In the genomic region with DNA sequence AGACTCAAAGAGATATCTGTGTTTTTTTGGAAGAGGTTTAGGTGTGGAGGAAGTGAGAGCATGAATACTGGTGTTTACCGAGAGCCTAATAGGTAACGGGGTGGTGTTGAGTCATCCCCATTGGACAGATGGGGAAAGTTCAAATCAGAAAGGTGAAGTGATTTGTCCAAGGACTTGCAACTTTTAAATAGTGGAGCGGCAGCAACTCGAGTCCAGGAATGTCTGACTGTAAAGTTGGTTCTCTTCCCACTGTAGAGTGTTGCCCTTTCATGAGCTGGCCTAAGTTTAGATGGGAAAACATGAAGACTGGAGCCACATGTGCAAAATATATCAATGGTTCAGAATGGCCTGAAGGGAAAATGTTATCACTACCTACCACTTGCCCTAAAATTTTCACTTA, we compare ENCODE assay signal across 36 cellular contexts.
A peak's percentile ranks its signal among the peaks of the same experiment; 100 is the strongest.
DNase-seq lines count a peak whose midpoint lies in the region; ATAC-seq, FAIRE-seq and TF ChIP-seq lines count a peak whose summit lies in the region.
"Had no signal": no experiment of that assay in that cellular context is flagged by ENCODE, and none has a peak within 500 bp of the region (broad histone marks: within the 10 kb centered on the region; RNA-seq: fewer than 3 reads in every experiment).

No MANE protein-coding gene starts in this region.

- no peaks in the 10 kb centered on the region for H3K79me2 ChIP-seq in SK-N-SH (ENCODE audit: insufficient read depth)

- no peak overlapping the region for H3K4me3 Mint-ChIP-seq in osteocyte (ENCODE audit: unreplicated experiment)
- H3K4me3 Mint-ChIP-seq: activated CD4-positive, alpha-beta memory T cell treated with anti-CD3 and anti-CD28 coated beads for 36 hours; activated naive CD4-positive, alpha-beta T cell treated with anti-CD3 and anti-CD28 coated beads, Interleukin-2, amount 10 ng/mL, durations not matched to agents 7 days and 5 days; activated T-helper 1 cell treated with anti-CD3 and anti-CD28 coated beads, Interleukin-12 subunit alpha, Interleukin-12 subunit beta, Interleukin-2, Interleukin-4 antibody, amounts not matched to agents 30 ng/mL and 10 ng/mL and 1 ng/mL, durations not matched to agents 14 hours and 24 hours and 36 hours; CD4-positive, alpha-beta T cell; naive B cell had no signal

- peaks cover 66% of the 10 kb centered on the region for H3F3A ChIP-seq in SK-N-SH (replicated peaks; ENCODE audit: insufficient read depth)

- no peak for TF ChIP-seq CTCF in SK-N-SH (IDR thresholded peaks at IDR 0.05)
- TF ChIP-seq CTCF in fibroblast of the aortic adventitia (IDR thresholded peaks at IDR 0.05; ENCODE audit: insufficient read depth, low read length) = no peak
- TF ChIP-seq CTCF in osteocyte (IDR thresholded peaks at IDR 0.05) = no peak

- no peaks in the 10 kb centered on the region for H3K27me3 Mint-ChIP-seq in osteocyte (ENCODE audit: unreplicated experiment)
- H3K27me3 Mint-ChIP-seq: activated CD4-positive, alpha-beta memory T cell treated with anti-CD3 and anti-CD28 coated beads for 36 hours; activated naive CD4-positive, alpha-beta T cell treated with anti-CD3 and anti-CD28 coated beads, Interleukin-2, amount 10 ng/mL, durations not matched to agents 7 days and 5 days; CD4-positive, alpha-beta T cell; naive B cell had no signal

- no peaks in the 10 kb centered on the region for H3K9me2 ChIP-seq in SK-N-SH

- peak; percentile 56 for DNase-seq in A172 (ENCODE audit: low spot score)
- DNase-seq in SK-N-SH = no peak
- DNase-seq in fibroblast of the aortic adventitia (ENCODE audit: low read depth) = peak; percentile 92
- DNase-seq in osteocyte (ENCODE audit: extremely low spot score, unreplicated experiment) = no peak
- DNase-seq in GM19239 (ENCODE audit: insufficient read length, low spot score) = no peak
- no peak for DNase-seq in activated CD8-positive, alpha-beta memory T cell treated with anti-CD3 and anti-CD28 coated beads, Interleukin-2, amount 50 U/mL, for 48 hours
- DNase-seq in activated gamma-delta T cell (lab: John Stamatoyannopoulos, UW) = no peak
- DNase-seq: activated CD4-positive, alpha-beta memory T cell treated with anti-CD3 and anti-CD28 coated beads for 36 hours; activated CD8-positive, alpha-beta memory T cell treated with anti-CD3 and anti-CD28 coated beads, Interleukin-2, amount 50 U/mL, for 4 hours; activated naive CD4-positive, alpha-beta T cell treated with anti-CD3 and anti-CD28 coated beads, Interleukin-2, amount 10 ng/mL, durations not matched to agents 7 days and 5 days; amniotic stem cell; CD4-positive, alpha-beta T cell; colonic mucosa; effector CD8-positive, alpha-beta T cell; left lung; naive B cell; NCI-H1092 treated with DMSO at 0.1 percent for 48 hours; NCI-H187 treated with DMSO at 0.1 percent for 48 hours; NCI-H2171 treated with DMSO at 0.1 percent for 48 hours; NCI-H524; OCI-M1; stimulated activated naive CD4-positive, alpha-beta T cell; T-helper 2 cell; testis had no signal

- no peaks in the 10 kb centered on the region for H3K27me3 ChIP-seq in SK-N-SH (ENCODE audit: insufficient read depth)
- H3K27me3 ChIP-seq: colonic mucosa, left lung, testis had no signal

- no peak for ATAC-seq in HG03045 (IDR thresholded peaks at IDR 0.05; ENCODE audit: unreplicated experiment)
- ATAC-seq: A549; activated CD4-positive, CD25-positive, alpha-beta regulatory T cell treated with anti-CD3 and anti-CD28 coated beads, Interleukin-2, amount 50 U/mL, for 24 hours had no signal

- CTCF ChIA-PET in SK-N-SH (lab: Yijun Ruan, JAX) = no interaction called here

- POLR2A ChIA-PET in SK-N-SH (lab: Yijun Ruan, JAX) = no interaction called here

- no peak overlapping the region for H2AFZ ChIP-seq in SK-N-SH (ENCODE audit: low read depth)

- H3K4me1 ChIP-seq in SK-N-SH (ENCODE audit: control insufficient read depth in 1 of 2, insufficient read depth in 2 of 2, low read depth in 1 of 2, low read length in 1 of 2) = peaks cover 9 to 50% of the 10 kb centered on the region in 2 experiments; a peak in 3 of 4 replicates
- H3K4me1 ChIP-seq: colonic mucosa, left lung, testis had no signal

- WGBS in SK-N-SH (ENCODE audit: low lambda C conversion rate) = 63% methylated on average over 4 of the region's 4 CpGs

- TF ChIP-seq RAD21 in SK-N-SH (IDR thresholded peaks at IDR 0.05; ENCODE audit: low read length) = no peak

- FAIRE-seq in GM19239 (lab: Jason Lieb, UNC) = no peak
- FAIRE-seq: A549, bronchial epithelial cell, D721Med, HTR-8/SVneo, islet of Langerhans, urothelium cell line had no signal

- no peak overlapping the region for H3K4me3 ChIP-seq in SK-N-SH (ENCODE audit: low read depth in 2 of 2, low read length in 1 of 2)
- no peak overlapping the region for H3K4me3 ChIP-seq in fibroblast of the aortic adventitia (ENCODE audit: low read depth, low read length)
- H3K4me3 ChIP-seq: A549, colonic mucosa, left lung, SK-N-MC, skin epidermis, testis had no signal

- no peaks in the 10 kb centered on the region for H3K9me3 ChIP-seq in SK-N-SH
- H3K9me3 ChIP-seq: A549, colonic mucosa, left lung, testis had no signal

- H3K27ac Mint-ChIP-seq in osteocyte (ENCODE audit: unreplicated experiment) = peak overlapping the region; percentile 92
- H3K27ac Mint-ChIP-seq: activated CD4-positive, alpha-beta memory T cell treated with anti-CD3 and anti-CD28 coated beads for 36 hours; activated naive CD4-positive, alpha-beta T cell treated with anti-CD3 and anti-CD28 coated beads, Interleukin-2, amount 10 ng/mL, durations not matched to agents 7 days and 5 days; activated T-helper 1 cell treated with anti-CD3 and anti-CD28 coated beads, Interleukin-12 subunit alpha, Interleukin-12 subunit beta, Interleukin-2, Interleukin-4 antibody, amounts not matched to agents 30 ng/mL and 10 ng/mL and 1 ng/mL, durations not matched to agents 14 hours and 24 hours and 36 hours; CD4-positive, alpha-beta T cell had no signal

- H3K27ac ChIP-seq in SK-N-SH (ENCODE audit: low read depth in 2 of 2, low read length in 1 of 2) = peak overlapping the region; percentile 77 to 97; a peak in 3 of 4 replicates
- H3K27ac ChIP-seq: A549, colonic mucosa, epithelial cell of prostate, left lung, SK-N-MC, skin epidermis, testis had no signal

- H4K20me1 ChIP-seq in SK-N-SH (ENCODE audit: insufficient read depth) = no peaks in the 10 kb centered on the region

- H3K36me3 ChIP-seq in SK-N-SH (replicated peaks in 1 of 2; ENCODE audit: control insufficient read depth in 1 of 2, insufficient read depth in 2 of 2, low read length in 1 of 2) = no peaks in the 10 kb centered on the region
- H3K36me3 ChIP-seq: colonic mucosa, left lung had no signal

- TF ChIP-seq EP300 in SK-N-SH (IDR thresholded peaks at IDR 0.05; ENCODE audit: borderline replicate concordance in 1 of 2, low read depth in 1 of 2, low read length in 1 of 2) = no peak

- peak overlapping the region; percentile 50; the same call in 1 of the 2 replicates for H3K9ac ChIP-seq in SK-N-SH

- peaks cover 2% of the 10 kb centered on the region for H3K36me3 Mint-ChIP-seq in osteocyte (ENCODE audit: unreplicated experiment)
- H3K36me3 Mint-ChIP-seq: activated CD4-positive, alpha-beta memory T cell treated with anti-CD3 and anti-CD28 coated beads for 36 hours; activated naive CD4-positive, alpha-beta T cell treated with anti-CD3 and anti-CD28 coated beads, Interleukin-2, amount 10 ng/mL, durations not matched to agents 7 days and 5 days had no signal

- peaks cover 2% of the 10 kb centered on the region for H3K9me3 Mint-ChIP-seq in osteocyte (ENCODE audit: unreplicated experiment)
- H3K9me3 Mint-ChIP-seq: activated CD4-positive, alpha-beta memory T cell treated with anti-CD3 and anti-CD28 coated beads for 36 hours; activated naive CD4-positive, alpha-beta T cell treated with anti-CD3 and anti-CD28 coated beads, Interleukin-2, amount 10 ng/mL, durations not matched to agents 7 days and 5 days; activated T-helper 1 cell treated with anti-CD3 and anti-CD28 coated beads, Interleukin-12 subunit alpha, Interleukin-12 subunit beta, Interleukin-2, Interleukin-4 antibody, amounts not matched to agents 30 ng/mL and 10 ng/mL and 1 ng/mL, durations not matched to agents 14 hours and 24 hours and 36 hours; CD4-positive, alpha-beta T cell had no signal

- no peak overlapping the region for H3K4me2 ChIP-seq in SK-N-SH
- H3K4me2 ChIP-seq: A549 had no signal

- peaks cover 51% of the 10 kb centered on the region for H3K4me1 Mint-ChIP-seq in osteocyte (ENCODE audit: unreplicated experiment)
- H3K4me1 Mint-ChIP-seq: activated naive CD4-positive, alpha-beta T cell treated with anti-CD3 and anti-CD28 coated beads, Interleukin-2, amount 10 ng/mL, durations not matched to agents 7 days and 5 days; naive B cell had no signal

TF ChIP-seq in SK-N-SH, 30 proteins besides CTCF, POLR2A, EP300 and RAD21 (continues in another document):
- TF ChIP-seq, protein P1, sequence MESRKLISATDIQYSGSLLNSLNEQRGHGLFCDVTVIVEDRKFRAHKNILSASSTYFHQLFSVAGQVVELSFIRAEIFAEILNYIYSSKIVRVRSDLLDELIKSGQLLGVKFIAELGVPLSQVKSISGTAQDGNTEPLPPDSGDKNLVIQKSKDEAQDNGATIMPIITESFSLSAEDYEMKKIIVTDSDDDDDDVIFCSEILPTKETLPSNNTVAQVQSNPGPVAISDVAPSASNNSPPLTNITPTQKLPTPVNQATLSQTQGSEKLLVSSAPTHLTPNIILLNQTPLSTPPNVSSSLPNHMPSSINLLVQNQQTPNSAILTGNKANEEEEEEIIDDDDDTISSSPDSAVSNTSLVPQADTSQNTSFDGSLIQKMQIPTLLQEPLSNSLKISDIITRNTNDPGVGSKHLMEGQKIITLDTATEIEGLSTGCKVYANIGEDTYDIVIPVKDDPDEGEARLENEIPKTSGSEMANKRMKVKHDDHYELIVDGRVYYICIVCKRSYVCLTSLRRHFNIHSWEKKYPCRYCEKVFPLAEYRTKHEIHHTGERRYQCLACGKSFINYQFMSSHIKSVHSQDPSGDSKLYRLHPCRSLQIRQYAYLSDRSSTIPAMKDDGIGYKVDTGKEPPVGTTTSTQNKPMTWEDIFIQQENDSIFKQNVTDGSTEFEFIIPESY (IDR thresholded peaks at IDR 0.05; ENCODE audit: borderline replicate concordance, low read depth) = no peak
- TF ChIP-seq TAF1 (IDR thresholded peaks at IDR 0.05; ENCODE audit: borderline replicate concordance, low read depth, low read length) = no peak
- TF ChIP-seq ELF1 (IDR thresholded peaks at IDR 0.05) = no peak
- no peak for TF ChIP-seq RFX5 (IDR thresholded peaks at IDR 0.05; ENCODE audit: low read length)
- no peak for TF ChIP-seq CHD2 (IDR thresholded peaks at IDR 0.05; ENCODE audit: low read length, partially characterized antibody)
- TF ChIP-seq NFIC (IDR thresholded peaks at IDR 0.05; ENCODE audit: borderline replicate concordance) = no peak
- TF ChIP-seq TEAD4 (IDR thresholded peaks at IDR 0.05; ENCODE audit: borderline replicate concordance, insufficient read depth) = no peak
- TF ChIP-seq, protein P2, sequence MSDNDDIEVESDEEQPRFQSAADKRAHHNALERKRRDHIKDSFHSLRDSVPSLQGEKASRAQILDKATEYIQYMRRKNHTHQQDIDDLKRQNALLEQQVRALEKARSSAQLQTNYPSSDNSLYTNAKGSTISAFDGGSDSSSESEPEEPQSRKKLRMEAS (IDR thresholded peaks at IDR 0.05; ENCODE audit: low read depth) = no peak
- TF ChIP-seq EZH2phosphoT487 (IDR thresholded peaks at IDR 0.05; ENCODE audit: borderline replicate concordance, low read depth) = no peak
- no peak for TF ChIP-seq RXRA (IDR thresholded peaks at IDR 0.05; ENCODE audit: borderline replicate concordance, low read depth)

Comparison
In these comparisons a context has a peak if more than half of its experiments do, and no peak if none do; other contexts are left out.
1. DNase-seq: peak in A172 (single experiment) and fibroblast of the aortic adventitia (single experiment); none in SK-N-SH (single experiment), osteocyte (single experiment), GM19239 (single experiment), activated CD8-positive, alpha-beta memory T cell treated with anti-CD3 and anti-CD28 coated beads, Interleukin-2, amount 50 U/mL, for 48 hours (single experiment) and activated gamma-delta T cell (single experiment).